27 cellular contexts compared by ENCODE assay signal in the genomic region with DNA sequence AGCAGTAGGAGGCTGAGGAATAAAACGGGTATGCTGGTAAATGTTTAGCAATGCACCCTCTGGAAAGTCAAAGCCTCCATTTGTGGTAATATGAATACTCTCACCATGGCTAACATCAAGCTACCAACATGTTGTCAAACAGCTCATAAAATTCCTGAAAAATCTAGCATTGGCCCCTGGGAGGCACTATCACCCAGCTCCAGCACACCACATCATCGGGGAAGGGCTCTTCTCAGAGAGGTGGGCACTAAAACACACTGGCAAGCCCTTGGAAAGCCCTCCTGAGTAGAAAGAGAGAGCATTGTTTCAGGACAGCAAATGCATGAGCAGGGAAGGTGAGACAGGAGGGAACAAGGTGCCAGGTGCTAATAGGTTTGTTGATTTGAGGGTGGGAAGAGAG. TPM values are rescaled to one million over a fixed set of nuclear protein-coding genes. Genes with fewer than 3 reads are reported as not detected.
DNase-seq lines count a peak whose midpoint lies in the region; FAIRE-seq and TF ChIP-seq lines count a peak whose summit lies in the region.
"Had no signal": no experiment of that assay in that cellular context is flagged by ENCODE, and none has a peak within 500 bp of the region (broad histone marks: within the 10 kb centered on the region; RNA-seq: fewer than 3 reads in every experiment).

No MANE protein-coding gene starts in this region.

- H3K27me3 ChIP-seq in H1 (replicated peaks in 1 of 4; ENCODE audit: control insufficient read depth in 3 of 4, extremely low read depth in 1 of 4, insufficient read depth in 3 of 4, low read length in 3 of 4) (no peaks in the 10 kb centered on the region; a peak in 1 of 7 replicates), mesendoderm (ENCODE audit: insufficient read depth, low read length, poor library complexity) (no peaks in the 10 kb centered on the region)
- H3K27me3 ChIP-seq: adrenal gland, gastrocnemius medialis, tibial artery had no signal

- no peak overlapping the region; the same call in 1 of the 2 replicates for H2BK12ac ChIP-seq in H1 (ENCODE audit: low read depth, low read length)

- H2AFZ ChIP-seq in H1 (ENCODE audit: low read length): peak overlapping the region; percentile 86

- H3K4me2 ChIP-seq in H1 (ENCODE audit: insufficient read depth in 1 of 2, low read depth in 2 of 2, low read length in 2 of 2): no peak overlapping the region
- H3K4me2 ChIP-seq in mesendoderm (ENCODE audit: low read length): no peak overlapping the region

- no peak overlapping the region for H3K14ac ChIP-seq in H1 (ENCODE audit: insufficient read length)

- H3K9me3 Mint-ChIP-seq in immature natural killer cell: peaks cover 0 to 2% (median 0%) of the 10 kb centered on the region in 6 donors

- H3K4ac ChIP-seq in H1 (replicated peaks; ENCODE audit: insufficient read length, low read depth, low read length): no peak overlapping the region
- no peak overlapping the region for H3K4ac ChIP-seq in mesendoderm (ENCODE audit: low read depth, low read length)

- no peak overlapping the region for H2BK120ac ChIP-seq in H1 (replicated peaks; ENCODE audit: low read depth, low read length)
- no peak overlapping the region for H2BK120ac ChIP-seq in mesendoderm (ENCODE audit: low read depth, low read length)

- H3K56ac ChIP-seq in H1 (replicated peaks; ENCODE audit: insufficient read length, low read depth, low read length) (no peak overlapping the region), mesendoderm (ENCODE audit: low read length) (no peak overlapping the region)

- H2BK5ac ChIP-seq in H1 (ENCODE audit: low read depth, low read length) (no peak overlapping the region), mesendoderm (ENCODE audit: low read length) (no peak overlapping the region)

- no peak for TF ChIP-seq POLR2A in H1 (IDR thresholded peaks at IDR 0.05; ENCODE audit: control extremely low read depth in 1 of 2, low read depth in 2 of 2, low read length in 2 of 2)

- H3K36me3 Mint-ChIP-seq in immature natural killer cell: no peaks in the 10 kb centered on the region
- H3K36me3 Mint-ChIP-seq: IgD-negative memory B cell had no signal

- H2AK5ac ChIP-seq in H1 (ENCODE audit: low read depth, low read length) (no peak overlapping the region), mesendoderm (ENCODE audit: low read length) (no peak overlapping the region)

- no peak overlapping the region for H3K18ac ChIP-seq in H1 (ENCODE audit: extremely low read depth, low read length)
- H3K18ac ChIP-seq in mesendoderm (ENCODE audit: low read length): no peak overlapping the region

- no peaks in the 10 kb centered on the region for H3K79me1 ChIP-seq in H1 (ENCODE audit: low read depth, low read length)
- H3K79me1 ChIP-seq in mesendoderm (ENCODE audit: low read length): no peaks in the 10 kb centered on the region

- H3K23me2 ChIP-seq in H1 (ENCODE audit: low read depth, low read length): peaks cover 3% of the 10 kb centered on the region; the same call in 1 of the 2 replicates

- FAIRE-seq in H1 (lab: Jason Lieb, UNC): no peak
- FAIRE-seq: RCC 7860 had no signal

- H2BK15ac ChIP-seq in H1 (ENCODE audit: low read length): no peak overlapping the region; the same call in 1 of the 2 replicates
- H2BK15ac ChIP-seq in mesendoderm (replicated peaks; ENCODE audit: low read depth): no peak overlapping the region

- no peaks in the 10 kb centered on the region for H3K36me3 ChIP-seq in H1 (ENCODE audit: control insufficient read depth in 2 of 4, insufficient read depth in 4 of 4, low read length in 3 of 4)
- H3K36me3 ChIP-seq in mesendoderm (ENCODE audit: control insufficient read depth, insufficient read depth, low read length): no peaks in the 10 kb centered on the region
- H3K36me3 ChIP-seq: adrenal gland, gastrocnemius medialis, MG63, tibial artery had no signal

- POLR2A ChIA-PET in H1 (lab: Charles Lee; ENCODE audit: partially characterized antibody): interaction anchor here (0.5 to 1.4 kb wide), 3 partner anchors 9 to 386 kb away, joined by 3 read pairs; no protein-coding TSS in a partner anchor

- 0 out of 4 replicates have a peak, but pooled peaks cover 0 to 2% of the 10 kb centered on the region in 2 experiments for H3K9me3 ChIP-seq in H1 (ENCODE audit: insufficient read depth in 2 of 2, low read depth in 1 of 2, low read length in 1 of 2)
- H3K9me3 ChIP-seq: adrenal gland, gastrocnemius medialis, MG63 had no signal

- H3K79me2 ChIP-seq in H1 (ENCODE audit: control insufficient read depth in 1 of 2, insufficient read depth in 2 of 2, low read length in 2 of 2) (no peaks in the 10 kb centered on the region), mesendoderm (ENCODE audit: control insufficient read depth, insufficient read depth, low read length) (no peaks in the 10 kb centered on the region)

- H3K9ac ChIP-seq in H1 (replicated peaks in 1 of 4; ENCODE audit: extremely low read depth in 1 of 4, low read depth in 3 of 4, low read length in 3 of 4) (no peak overlapping the region), mesendoderm (ENCODE audit: low read length) (no peak overlapping the region)

- H4K8ac ChIP-seq in H1 (ENCODE audit: extremely low read depth, insufficient read depth, low read length): no peak overlapping the region
- H4K8ac ChIP-seq in mesendoderm (ENCODE audit: low read depth, low read length): no peak overlapping the region

- peak; percentile 51 to 68 (median 63) for TF ChIP-seq CTCF in H1 (IDR thresholded peaks at IDR 0.05; ENCODE audit: control extremely low read depth in 1 of 3, insufficient read depth in 1 of 3, low read depth in 1 of 3, low read length in 3 of 3)

- H3K27me3 Mint-ChIP-seq in immature natural killer cell (ENCODE audit: low read depth in 3 of 3): peaks cover 4 to 12% (median 5%) of the 10 kb centered on the region in 3 donors

- DNase-seq in EL (peak; percentile 34), H1 (ENCODE audit: low read depth in 1 of 2, low spot score in 2 of 2) (no peak), mesendoderm (peak; percentile 53), immature natural killer cell (no peak), activated gamma-delta T cell (lab: John Stamatoyannopoulos, UW) (no peak), caudate nucleus (lab: John Stamatoyannopoulos, UW) (no peak), NCI-H1417 (lab: John Stamatoyannopoulos, UW) (no peak)
- DNase-seq: activated CD4-positive, alpha-beta T cell treated with anti-CD3 and anti-CD28 coated beads, Interleukin-2, amount 50 U/mL, for 4 hours; activated gamma-delta T cell treated with Interleukin-2 at 50 U/mL for 16 hours; adrenal gland; COR-L47; erythroblast; gastrocnemius medialis; HCEC 1CT; MG63; naive B cell; NCI-H1436; NCI-H2171; NCI-H524 treated with DMSO at 0.1 percent for 48 hours; occipital lobe; stimulated activated CD4-positive, alpha-beta T cell treated with anti-CD3 and anti-CD28 coated beads, Interleukin-4, amount 100 ng/mL, for 1 hour; stimulated activated naive CD8-positive, alpha-beta T cell treated with anti-CD3 and anti-CD28 coated beads, Interleukin-15, Interleukin-2, amounts not matched to agents 100 U/mL and 50 U/mL, for 24 hours; T-helper 2 cell; tibial artery had no signal

- H3K4me1 ChIP-seq in H1 (replicated peaks in 1 of 4; ENCODE audit: control insufficient read depth in 3 of 4, insufficient read depth in 4 of 4, low read length in 3 of 4) (peaks cover 0 to 2% (median 0%) of the 10 kb centered on the region in 4 experiments; a peak in 1 of 7 replicates), mesendoderm (ENCODE audit: control insufficient read depth, low read depth, low read length) (no peaks in the 10 kb centered on the region)
- H3K4me1 ChIP-seq: adrenal gland, gastrocnemius medialis, tibial artery had no signal

- no peak overlapping the region for H4K5ac ChIP-seq in H1 (ENCODE audit: insufficient read length, low read depth, low read length)
- no peak overlapping the region for H4K5ac ChIP-seq in mesendoderm (ENCODE audit: low read length)

- H3K4me3 ChIP-seq in H1 (ENCODE audit: extremely low read depth in 1 of 4, insufficient read depth in 2 of 4, low read depth in 3 of 4, low read length in 4 of 4) (no peak overlapping the region), mesendoderm (ENCODE audit: low read length) (no peak overlapping the region)
- H3K4me3 ChIP-seq: adrenal gland, gastrocnemius medialis, MG63, tibial artery had no signal

- H4K20me1 ChIP-seq in H1 (replicated peaks in 1 of 2; ENCODE audit: control insufficient read depth in 1 of 2, insufficient read depth in 2 of 2, low read length in 2 of 2): no peaks in the 10 kb centered on the region

- TF ChIP-seq RAD21 in Ishikawa (IDR thresholded peaks at IDR 0.05; ENCODE audit: low read depth) (peak; percentile 43; the same call in 1 of the 2 replicates), H1 (IDR thresholded peaks at IDR 0.05 in 1 of 2, conservative IDR thresholded peaks at IDR 0.05 in 1 of 2; ENCODE audit: low read depth in 2 of 2, low read length in 2 of 2) (peak; percentile 83 to 88)

- no peaks in the 10 kb centered on the region for H3K4me1 Mint-ChIP-seq in immature natural killer cell
- H3K4me1 Mint-ChIP-seq: IgD-negative memory B cell had no signal

- H3K4me3 Mint-ChIP-seq in immature natural killer cell: no peak overlapping the region
- H3K4me3 Mint-ChIP-seq: IgD-negative memory B cell, naive B cell had no signal

- H4K91ac ChIP-seq in H1 (replicated peaks; ENCODE audit: insufficient read length, low read length): no peak overlapping the region

- no peak overlapping the region for H3K27ac Mint-ChIP-seq in immature natural killer cell
- H3K27ac Mint-ChIP-seq: IgD-negative memory B cell had no signal

- H3K27ac ChIP-seq in H1 (ENCODE audit: low read depth, low read length): no peak overlapping the region
- no peak overlapping the region for H3K27ac ChIP-seq in mesendoderm (ENCODE audit: low read depth, low read length)
- no peak overlapping the region for H3K27ac ChIP-seq in caudate nucleus (ENCODE audit: low read depth, low read length)
- H3K27ac ChIP-seq: adrenal gland, gastrocnemius medialis, tibial artery had no signal

- 58% methylated on average over 2 of the region's 2 CpGs; no CpG with 5 or more reads in 1 of the 2 experiments for WGBS in H1 (ENCODE audit: extremely low coverage in 1 of 2, insufficient coverage in 1 of 2, insufficient read length in 1 of 2, insufficient replicate concordance in 2 of 2, low coverage in 1 of 2, low lambda C conversion rate in 2 of 2, missing lambda C conversion rate in 1 of 2), 2 experiments
- no CpG with 5 or more reads among the region's 2 CpGs for WGBS in mesendoderm (ENCODE audit: extremely low coverage, insufficient coverage, low lambda C conversion rate)

- H2BK20ac ChIP-seq in H1 (ENCODE audit: low read length): no peak overlapping the region

- no peak overlapping the region for H3K23ac ChIP-seq in H1 (ENCODE audit: insufficient read length)
- H3K23ac ChIP-seq in mesendoderm (ENCODE audit: low read length): no peak overlapping the region

- TF ChIP-seq EP300 in Ishikawa (IDR thresholded peaks at IDR 0.05; ENCODE audit: borderline replicate concordance): no peak
- no peak for TF ChIP-seq EP300 in H1 (IDR thresholded peaks at IDR 0.05; ENCODE audit: borderline replicate concordance in 1 of 2, low read depth in 2 of 2, low read length in 2 of 2)

- CTCF ChIA-PET in H1 (lab: Charles Lee; ENCODE audit: partially characterized antibody): interaction anchor here (0.6 to 2.7 kb wide), 26 partner anchors 9 to 208 kb away, joined by 3 to 10 read pairs (median 4); partner anchors contain the start of gene POMP

RNA-seq across cellular contexts. Expression of gene FLT1, which starts 53.9 kb away (rescaled TPM):
- total RNA-seq in H1 (2021; fragmentation: NEBNext Ultra II Directional; extraction: Animal tissue kit (Norgen Biotek cat#: 25700)): 82.1 and 90.2 TPM in 2 replicates
- 19.7 and 25.3 TPM in 2 replicates for polyA plus RNA-seq in H1 (2011; rRNA removed)
- polyA plus RNA-seq in H1 (2011; cell fraction: cytosol; rRNA removed): 23.1 TPM
- 64.4 TPM for polyA plus RNA-seq in H1 (2011; cell fraction: nucleus; rRNA removed)
- 31.7 to 56.7 TPM (median 41.7 TPM) in 4 replicates for polyA plus RNA-seq in H1 (2012, experiment 1 of 2)
- polyA plus RNA-seq in H1 (2012, experiment 2 of 2): 3.4 TPM
- polyA plus RNA-seq in H1 (2013, experiment 1 of 2): 79.6 TPM
- polyA plus RNA-seq in H1 (2013, experiment 2 of 2): 76.6 TPM
- 73.4 and 80.6 TPM in 2 replicates for polyA minus RNA-seq in H1 (2011; rRNA and poly(A)+ RNA removed)
- polyA minus RNA-seq in H1 (2011; cell fraction: cytosol; rRNA and poly(A)+ RNA removed): 41.2 TPM
- polyA minus RNA-seq in H1 (2011; cell fraction: nucleus; rRNA and poly(A)+ RNA removed): 70.9 TPM
- polyA plus RNA-seq in mesendoderm (2013, experiment 1 of 2): 31.7 TPM
- polyA plus RNA-seq in mesendoderm (2013, experiment 2 of 2): 34.2 TPM
- polyA plus RNA-seq in immature natural killer cell: not detected

Comparison
In these comparisons a context has a peak if more than half of its experiments do, and no peak if none do; other contexts are left out.
1. DNase-seq: peak in EL (single experiment) and mesendoderm (single experiment); none in H1 (0 of 2), immature natural killer cell (0 of 3), activated gamma-delta T cell (single experiment), caudate nucleus (0 of 61) and NCI-H1417 (0 of 3).
2. RNA of gene FLT1, which starts 53.9 kb away (polyA plus RNA-seq): 3.4 to 79.6 TPM in H1; not detected in immature natural killer cell; every median in the first group is over 4 times any median in the second.